In the genomic region with DNA sequence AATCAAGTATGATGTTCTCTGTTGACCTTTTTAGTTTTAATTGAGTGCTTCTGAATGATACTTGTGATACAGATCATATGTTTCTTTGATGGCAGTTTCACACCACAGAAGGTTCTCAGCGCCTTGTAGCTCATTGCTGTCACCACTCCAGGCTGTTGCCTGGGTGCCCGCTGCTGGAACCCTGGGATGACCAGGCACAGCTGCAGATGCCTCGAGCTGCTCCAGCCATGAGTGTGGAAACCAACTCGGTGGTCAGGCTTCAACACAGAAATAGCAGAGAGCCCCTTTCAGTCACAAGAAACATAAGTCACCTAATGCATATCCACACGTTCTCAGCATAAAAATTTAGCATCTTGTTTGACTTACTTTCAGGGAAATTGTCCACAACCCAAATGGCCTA, we compare ENCODE assay signal across 23 cellular contexts.
"Had no signal": no experiment of that assay in that cellular context is flagged by ENCODE, and none has a peak within 500 bp of the region (broad histone marks: within the 10 kb centered on the region; RNA-seq: fewer than 3 reads in every experiment).

No MANE protein-coding gene starts in this region.

- FAIRE-seq: colon, urothelium cell line had no signal

- H2AFZ ChIP-seq: hepatocyte, neural progenitor cell, parathyroid adenoma had no signal

- H3K27ac ChIP-seq: dorsolateral prefrontal cortex, gastrocnemius medialis, heart left ventricle, hepatocyte, left lung, neural progenitor cell, parathyroid adenoma, prostate gland, right atrium auricular region, spleen, testis, tibial artery, upper lobe of left lung had no signal

- H3K36me3 ChIP-seq: neural progenitor cell, prostate gland had no signal

- H3K4me2 ChIP-seq: hepatocyte, neural progenitor cell had no signal

- H3K4me1 ChIP-seq: parathyroid adenoma, prostate gland, right atrium auricular region, testis, upper lobe of left lung had no signal

- DNase-seq: dorsolateral prefrontal cortex; effector CD4-positive, alpha-beta T cell; foreskin fibroblast; gastrocnemius medialis; heart left ventricle; left cardiac atrium; left lung; mesendoderm; naive B cell; spleen; stimulated activated CD4-positive, alpha-beta T cell treated with anti-CD3 and anti-CD28 coated beads, Interleukin-4, amount 100 ng/mL, for 4 hours; stimulated activated naive CD8-positive, alpha-beta T cell treated with anti-CD3 and anti-CD28 coated beads, Interleukin-15, Interleukin-2, amounts not matched to agents 100 U/mL and 50 U/mL, for 24 hours; substantia nigra; testis; tibial artery had no signal

- H3K9me3 ChIP-seq: gastrocnemius medialis, heart left ventricle, left lung, prostate gland, right atrium auricular region, spleen, testis, upper lobe of left lung had no signal

- H3K4me3 ChIP-seq: dorsolateral prefrontal cortex, gastrocnemius medialis, heart left ventricle, hepatocyte, left lung, neural progenitor cell, prostate gland, right atrium auricular region, spleen, testis, tibial artery, upper lobe of left lung had no signal

- H3K9ac ChIP-seq: neural progenitor cell, parathyroid adenoma had no signal

- H3K27me3 ChIP-seq: dorsolateral prefrontal cortex, gastrocnemius medialis, heart left ventricle, hepatocyte, left lung, neural progenitor cell, right atrium auricular region, spleen, testis, tibial artery, upper lobe of left lung had no signal
